In genomic region chr16:74606521-74607309, GRCh38 we compare ENCODE assay signal across 8 cellular contexts. TPM values are rescaled to one million over a fixed set of nuclear protein-coding genes. Genes with fewer than 3 reads are reported as not detected.
A peak's percentile ranks its signal among the peaks of the same experiment; 100 is the strongest.
DNase-seq lines count a peak whose midpoint lies in the region; ATAC-seq, FAIRE-seq and TF ChIP-seq lines count a peak whose summit lies in the region.

TSS of gene GLG1 (minus strand) at chr16:74607114. CDS start at chr16:74607094, 20 bp downstream.

- intact Hi-C loops in T-helper 1 cell treated with Interleukin-12 subunit alpha and Interleukin-12 subunit beta and Interleukin-4 antibody, amounts not matched to agents 30 ng/mL and 1 ng/mL, for 36 hours (cut with micrococcal nuclease), result loop anchor here (1.0 to 5.0 kb wide), 14 partner anchors 17 to 1041 kb away; partner anchors contain the start of genes ADAT1, CFDP1, GABARAPL2 and KARS1
- intact Hi-C loops in heart right ventricle (cut with DNase I) (loop anchor here in 5 of 10 donors (5.0 to 10.0 kb wide), 3 partner anchors 102 to 122 kb away; no protein-coding TSS in a partner anchor), upper lobe of right lung (cut with DNase I) (no loop called here)

- peak within 1 kb of the TSS; percentile 85 to 98 (median 96) for H3K27ac ChIP-seq in heart right ventricle
- peak within 1 kb of the TSS; percentile 97 for H3K27ac ChIP-seq in upper lobe of right lung

- 0 to 1% methylated on average over 77 of the region's 77 CpGs for WGBS in heart right ventricle, 2 donors

- H3K9me3 ChIP-seq in heart right ventricle (no peaks in the 10 kb centered on the region), upper lobe of right lung (no peaks in the 10 kb centered on the region)

- DNase-seq in GM12891 (ENCODE audit: insufficient read length, low spot score) (peak; percentile 80), NCI-H1105 (lab: John Stamatoyannopoulos, UW) (peak; percentile 77), amniotic epithelial cell (ENCODE audit: low read depth) (peak; percentile 82), heart right ventricle (peak; percentile 91 to 94), progenitor cell of endocrine pancreas (ENCODE audit: low spot score, unreplicated experiment) (peak; percentile 78), upper lobe of right lung (peak; percentile 96)

- H3K9me3 Mint-ChIP-seq in progenitor cell of endocrine pancreas (ENCODE audit: low read depth), result no peaks in the 10 kb centered on the region

- H3K4me1 ChIP-seq in heart right ventricle, result peaks cover 0 to 53% (median 38%) of the 10 kb centered on the region in 9 donors
- peaks cover 25% of the 10 kb centered on the region for H3K4me1 ChIP-seq in upper lobe of right lung

- H3K4me3 ChIP-seq in heart right ventricle, result peak within 1 kb of the TSS; percentile 80 to 100 (median 96)
- H3K4me3 ChIP-seq in upper lobe of right lung, result peak within 1 kb of the TSS; percentile 100

- peak within 1 kb of the TSS; percentile 83 for H3K4me3 Mint-ChIP-seq in progenitor cell of endocrine pancreas (ENCODE audit: low read depth)

- FAIRE-seq in GM12891 (lab: Jason Lieb, UNC), result peak; percentile 95

- peak; percentile 93 for TF ChIP-seq POLR2A in GM12891 (IDR thresholded peaks at IDR 0.05; ENCODE audit: low read depth, low read length)

- peak; percentile 98 for ATAC-seq in HG02642 (IDR thresholded peaks at IDR 0.05; ENCODE audit: poor library complexity, unreplicated experiment)
- peak; percentile 97 to 99 (median 98) for ATAC-seq in heart right ventricle
- ATAC-seq in upper lobe of right lung, result peak; percentile 99

- H3K27ac Mint-ChIP-seq in progenitor cell of endocrine pancreas, result peak within 1 kb of the TSS; percentile 96

- no peaks in the 10 kb centered on the region for H3K36me3 Mint-ChIP-seq in progenitor cell of endocrine pancreas (ENCODE audit: insufficient read depth)

- no peaks in the 10 kb centered on the region for H3K27me3 ChIP-seq in heart right ventricle
- no peaks in the 10 kb centered on the region for H3K27me3 ChIP-seq in upper lobe of right lung

- no peaks in the 10 kb centered on the region for H3K27me3 Mint-ChIP-seq in progenitor cell of endocrine pancreas

- TF ChIP-seq CTCF in heart right ventricle (IDR thresholded peaks at IDR 0.05), result peak in 2 of 9 donors; percentile 5 to 11
- TF ChIP-seq CTCF in progenitor cell of endocrine pancreas (IDR thresholded peaks at IDR 0.05; ENCODE audit: unreplicated experiment), result no peak
- TF ChIP-seq CTCF in upper lobe of right lung (IDR thresholded peaks at IDR 0.05), result no peak

- H3K36me3 ChIP-seq in heart right ventricle (no peaks in the 10 kb centered on the region), upper lobe of right lung (no peaks in the 10 kb centered on the region)

- H3K4me1 Mint-ChIP-seq in progenitor cell of endocrine pancreas (ENCODE audit: low read depth), result peaks cover 33% of the 10 kb centered on the region

TF ChIP-seq in GM12891, 5 proteins besides CTCF, POLR2A, EP300 and RAD21:
- no peak for TF ChIP-seq SPI1 (IDR thresholded peaks at IDR 0.05; ENCODE audit: low read depth, low read length)
- TF ChIP-seq PAX5 (IDR thresholded peaks at IDR 0.05; ENCODE audit: insufficient read depth, low read length, severe bottlenecking), result no peak
- TF ChIP-seq POU2F2 (IDR thresholded peaks at IDR 0.05; ENCODE audit: low read depth, low read length), result peak; percentile 93
- peak; percentile 93 for TF ChIP-seq TAF1 (IDR thresholded peaks at IDR 0.05; ENCODE audit: low read depth, low read length)
- peak; percentile 91 for TF ChIP-seq POLR2AphosphoS5 (IDR thresholded peaks at IDR 0.05; ENCODE audit: low read depth, low read length)

RNA-seq across cellular contexts. Expression of gene GLG1, which starts in this region (rescaled TPM):
- 24.9 TPM for polyA plus RNA-seq in GM12891 (2012; ENCODE audit: low read depth, missing spikeins)
- total RNA-seq in T-helper 1 cell treated with Interleukin-12 subunit alpha and Interleukin-12 subunit beta and Interleukin-4 antibody, amounts not matched to agents 30 ng/mL and 1 ng/mL, for 36 hours, result 116 and 124 TPM in 2 replicates
- total RNA-seq in heart right ventricle (100 to 1,000 TPM in 7 of 10 donors, 10 to 100 TPM in 3; 79.5 to 136 (median 104) TPM), progenitor cell of endocrine pancreas (170 and 173 TPM in 2 replicates), upper lobe of right lung (112 TPM)
- polyA plus RNA-seq in heart right ventricle, result 10 to 100 TPM; 25.7 to 39.8 TPM

Comparison
In these comparisons a context has a peak if more than half of its experiments do, and no peak if none do; other contexts are left out.
1. Peak in every context shown above with its lines: DNase-seq, ATAC-seq, H3K4me3 ChIP-seq and H3K27ac ChIP-seq.